19 cellular contexts compared by ENCODE assay signal in genomic region chr13:109211616-109212015, GRCh38.
A peak's percentile ranks its signal among the peaks of the same experiment; 100 is the strongest.
DNase-seq lines count a peak whose midpoint lies in the region; ATAC-seq, FAIRE-seq and TF ChIP-seq lines count a peak whose summit lies in the region.
"Had no signal": no experiment of that assay in that cellular context is flagged by ENCODE, and none has a peak within 500 bp of the region (broad histone marks: within the 10 kb centered on the region; RNA-seq: fewer than 3 reads in every experiment).

No MANE protein-coding gene starts in this region.

- H3K9ac ChIP-seq in astrocyte (ENCODE audit: low read length) = no peak overlapping the region

- H3K36me3 Mint-ChIP-seq in HFFc6 (ENCODE audit: low read depth) = no peaks in the 10 kb centered on the region
- no peaks in the 10 kb centered on the region for H3K36me3 Mint-ChIP-seq in astrocyte (ENCODE audit: low read depth, unreplicated experiment)
- H3K36me3 Mint-ChIP-seq: activated naive CD4-positive, alpha-beta T cell treated with anti-CD3 and anti-CD28 coated beads, Interleukin-2, amount 50 U/mL, for 72 hours; memory B cell; WTC11 had no signal

- H3K79me2 ChIP-seq in astrocyte (ENCODE audit: insufficient read depth, low read length) = no peaks in the 10 kb centered on the region

- H4K20me1 ChIP-seq in astrocyte (ENCODE audit: insufficient read depth, low read length) = no peaks in the 10 kb centered on the region

- peak overlapping the region; percentile 4 for H3K4me2 ChIP-seq in astrocyte (ENCODE audit: low read length)

- H2AFZ ChIP-seq in astrocyte (ENCODE audit: low read depth, low read length) = no peak overlapping the region

- no peak for TF ChIP-seq CTCF in HFFc6 (IDR thresholded peaks at IDR 0.05)
- no peak for TF ChIP-seq CTCF in astrocyte (IDR thresholded peaks at IDR 0.05; ENCODE audit: insufficient read depth, low read depth, low read length)

- H3K4me3 Mint-ChIP-seq in HFFc6 = peak overlapping the region; percentile 5; the same call in 1 of the 2 replicates
- H3K4me3 Mint-ChIP-seq in astrocyte (ENCODE audit: unreplicated experiment) = no peak overlapping the region
- H3K4me3 Mint-ChIP-seq: memory B cell, WTC11 had no signal

- H3K4me1 Mint-ChIP-seq in HFFc6 (ENCODE audit: low read depth) (peaks cover 33% of the 10 kb centered on the region), astrocyte (ENCODE audit: low read depth, unreplicated experiment) (peaks cover 29% of the 10 kb centered on the region)
- H3K4me1 Mint-ChIP-seq: memory B cell had no signal

- ATAC-seq in HG02981 (IDR thresholded peaks at IDR 0.05; ENCODE audit: unreplicated experiment) = no peak
- ATAC-seq: activated naive CD4-positive, alpha-beta T cell treated with anti-CD3 and anti-CD28 coated beads, Interleukin-2, amount 50 U/mL, for 72 hours; esophagus mucosa; K562; WTC11 had no signal

- DNase-seq in A172 (ENCODE audit: low spot score) = peak; percentile 34
- DNase-seq in HFFc6 = peak; percentile 64
- DNase-seq in astrocyte (ENCODE audit: low read depth) = peak; percentile 25
- peak; percentile 20 for DNase-seq in globus pallidus (ENCODE audit: low spot score)
- DNase-seq in NCI-H446 treated with DMSO at 0.1 percent for 48 hours (lab: John Stamatoyannopoulos, UW) = no peak
- no peak for DNase-seq in NCI-H2029 treated with DMSO at 0.1 percent for 48 hours (lab: John Stamatoyannopoulos, UW)
- DNase-seq in NCI-H1092 (lab: John Stamatoyannopoulos, UW) = no peak
- DNase-seq: 8988T; activated CD8-positive, alpha-beta memory T cell treated with anti-CD3 and anti-CD28 coated beads, Interleukin-2, amount 50 U/mL, for 4 hours; NCI-H1694; spleen had no signal

- no peak overlapping the region for H3K27ac Mint-ChIP-seq in HFFc6
- H3K27ac Mint-ChIP-seq in astrocyte (ENCODE audit: unreplicated experiment) = peak overlapping the region; percentile 43
- H3K27ac Mint-ChIP-seq: activated naive CD4-positive, alpha-beta T cell treated with anti-CD3 and anti-CD28 coated beads, Interleukin-2, amount 50 U/mL, for 72 hours; memory B cell; WTC11 had no signal

- peaks cover 1% of the 10 kb centered on the region; the same call in 1 of the 2 replicates for H3K27me3 Mint-ChIP-seq in HFFc6 (ENCODE audit: insufficient read depth)
- H3K27me3 Mint-ChIP-seq in astrocyte (ENCODE audit: low read depth, unreplicated experiment) = no peaks in the 10 kb centered on the region

- no peaks in the 10 kb centered on the region for H3K9me3 ChIP-seq in astrocyte (ENCODE audit: insufficient read depth, low read depth, low read length)
- H3K9me3 ChIP-seq: spleen had no signal

- no peak overlapping the region for H3K27ac ChIP-seq in astrocyte (ENCODE audit: low read depth, low read length)
- H3K27ac ChIP-seq: SK-N-MC, spleen had no signal

- peak; percentile 78 for FAIRE-seq in astrocyte (lab: Jason Lieb, UNC)
- FAIRE-seq: colon, K562 had no signal

- H3K9me3 Mint-ChIP-seq in HFFc6 (no peaks in the 10 kb centered on the region), astrocyte (ENCODE audit: unreplicated experiment) (no peaks in the 10 kb centered on the region)
- H3K9me3 Mint-ChIP-seq: activated naive CD4-positive, alpha-beta T cell treated with anti-CD3 and anti-CD28 coated beads, Interleukin-2, amount 50 U/mL, for 72 hours; memory B cell; WTC11 had no signal

- no peaks in the 10 kb centered on the region for H3K4me1 ChIP-seq in astrocyte (ENCODE audit: insufficient read depth, low read length)
- H3K4me1 ChIP-seq: spleen had no signal

- H3K36me3 ChIP-seq in astrocyte (ENCODE audit: insufficient read depth, low read length) = no peaks in the 10 kb centered on the region
- H3K36me3 ChIP-seq: spleen had no signal

- no peaks in the 10 kb centered on the region for H3K27me3 ChIP-seq in astrocyte (ENCODE audit: insufficient read depth, low read length)
- H3K27me3 ChIP-seq: spleen had no signal

- no peak overlapping the region for H3K4me3 ChIP-seq in astrocyte (ENCODE audit: insufficient read depth, low read depth, low read length)
- H3K4me3 ChIP-seq: K562, SK-N-MC, spleen had no signal

Comparison
In these comparisons a context has a peak if more than half of its experiments do, and no peak if none do; other contexts are left out.
1. DNase-seq: peak in A172 (single experiment), HFFc6 (single experiment), astrocyte (single experiment) and globus pallidus (single experiment); none in NCI-H446 treated with DMSO at 0.1 percent for 48 hours (single experiment), NCI-H2029 treated with DMSO at 0.1 percent for 48 hours (single experiment) and NCI-H1092 (single experiment).